ENCODE assay signal across 10 cellular contexts in the genomic region with DNA sequence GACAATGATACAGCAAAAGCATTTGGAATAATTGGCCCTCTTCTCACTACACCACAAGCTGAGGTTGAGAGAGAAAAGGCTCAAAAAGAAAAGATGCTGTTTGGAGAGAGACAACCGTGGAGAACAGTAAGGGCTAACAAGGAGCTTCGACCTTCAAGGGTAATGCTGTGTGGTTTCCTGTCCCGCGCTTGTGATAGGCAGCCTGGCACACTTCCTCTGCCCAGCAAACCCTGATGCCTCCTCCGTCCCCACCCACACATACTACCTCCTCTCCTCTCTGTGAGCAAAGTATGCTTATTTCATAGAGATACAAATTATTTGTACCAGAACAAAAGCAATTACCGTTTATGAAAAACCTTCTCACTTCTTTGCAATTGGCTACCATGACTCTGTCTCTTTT.
DNase-seq lines count a peak whose midpoint lies in the region; ATAC-seq, FAIRE-seq and TF ChIP-seq lines count a peak whose summit lies in the region.
"Had no signal": no experiment of that assay in that cellular context is flagged by ENCODE, and none has a peak within 500 bp of the region (broad histone marks: within the 10 kb centered on the region; RNA-seq: fewer than 3 reads in every experiment).

No MANE protein-coding gene starts in this region.

- POLR2A ChIA-PET in GM12878 (lab: Charles Lee) = interaction anchor here (1.0 kb wide), 1 partner anchor 14 kb away, joined by 3 read pairs; no protein-coding TSS in a partner anchor

- no peak overlapping the region for H2AFZ ChIP-seq in GM12878 (ENCODE audit: control insufficient read depth, low read depth, low read length)

- ATAC-seq in GM19467 (IDR thresholded peaks at IDR 0.05; ENCODE audit: unreplicated experiment) (peak; percentile 54), HG03342 (IDR thresholded peaks at IDR 0.05; ENCODE audit: unreplicated experiment) (peak; percentile 34), GM12878 (peak; percentile 88)

- TF ChIP-seq EP300 in GM12878 (IDR thresholded peaks at IDR 0.05; ENCODE audit: borderline replicate concordance in 1 of 2, control insufficient read depth in 1 of 2, low read depth in 2 of 2, low read length in 2 of 2) = no peak

- RAD21 ChIA-PET in GM12878 (lab: Charles Lee; ENCODE audit: unreplicated experiment) = interaction anchor here (0.9 kb wide), 1 partner anchor 11 kb away, joined by 3 read pairs; no protein-coding TSS in a partner anchor

- peak; percentile 24 for DNase-seq in GM12878 (ENCODE audit: low read depth, low spot score)
- DNase-seq in NCI-H345 treated with DMSO at 0.1 percent for 48 hours (lab: John Stamatoyannopoulos, UW; ENCODE audit: unreplicated experiment) = no peak
- DNase-seq in NCI-H1436 treated with DMSO at 0.1 percent for 48 hours (lab: John Stamatoyannopoulos, UW) = no peak
- no peak for DNase-seq in D341Med (ENCODE audit: low spot score)
- no peak for DNase-seq in SW480 (ENCODE audit: low spot score)
- DNase-seq: amniotic stem cell, DMS153 had no signal

- in situ Hi-C loops in GM12878 (cut with MboI) = no loop called here

- no peaks in the 10 kb centered on the region for H4K20me1 ChIP-seq in GM12878 (ENCODE audit: control insufficient read depth, insufficient read depth)

- SMC1A ChIA-PET in GM12878 (lab: Charles Lee; ENCODE audit: uncharacterized antibody, unreplicated experiment) = interaction anchor here (0.6 to 2.0 kb wide), 3 partner anchors 9 to 147 kb away, joined by 3 to 7 read pairs (median 4); no protein-coding TSS in a partner anchor

- FAIRE-seq in GM12878 (lab: Jason Lieb, UNC) = no peak

- H3K36me3 ChIP-seq in GM12878 (ENCODE audit: control insufficient read depth in 2 of 2, insufficient read depth in 2 of 2, low read length in 1 of 2) = no peaks in the 10 kb centered on the region

- no TSS peak for BruUV-seq in GM12878 (replicated peaks; lab: Mats Ljungman, UMichigan)

- peaks cover 5% of the 10 kb centered on the region; the same call in 1 of the 2 replicates for H3K4me1 ChIP-seq in GM12878 (ENCODE audit: control insufficient read depth, insufficient read depth, low read length)

- no peaks in the 10 kb centered on the region for H3K79me2 ChIP-seq in GM12878 (ENCODE audit: control insufficient read depth, insufficient read depth, low read length)

- no peak for TF ChIP-seq CTCF in GM12875 (IDR thresholded peaks at IDR 0.05; ENCODE audit: borderline replicate concordance, insufficient read depth, low read depth, low read length)
- no peak for TF ChIP-seq CTCF in GM12878 (IDR thresholded peaks at IDR 0.05 in 2 of 3, conservative IDR thresholded peaks at IDR 0.05 in 1 of 3; ENCODE audit: control insufficient read depth in 2 of 3, extremely low read depth in 1 of 3, insufficient read depth in 1 of 3, low read depth in 3 of 3, low read length in 3 of 3)

- CTCF ChIA-PET in GM12878 (lab: Yijun Ruan, JAX) = interaction anchor here (0.6 to 1.7 kb wide), 3 partner anchors 20 to 123 kb away, joined by 4 to 6 read pairs (median 4); no protein-coding TSS in a partner anchor

- no peaks in the 10 kb centered on the region for H3K9me3 ChIP-seq in GM12878 (replicated peaks; ENCODE audit: control insufficient read depth, insufficient read depth, low read length)

- 0 out of 2 replicates have a peak overlapping the region, but pooled peaks have one; percentile 4 for H3K4me2 ChIP-seq in GM12878 (ENCODE audit: control insufficient read depth, insufficient read depth)

- no peak overlapping the region for H3K27ac ChIP-seq in GM12878 (ENCODE audit: control insufficient read depth, insufficient read depth)

- 2% methylated on average over 6 of the region's 6 CpGs for WGBS in GM12878 (ENCODE audit: insufficient coverage, insufficient replicate concordance, low lambda C conversion rate, missing lambda C conversion rate)

- no peaks in the 10 kb centered on the region for H3K27me3 ChIP-seq in GM12878 (replicated peaks in 1 of 2; ENCODE audit: control insufficient read depth in 2 of 2, insufficient read depth in 2 of 2, low read length in 1 of 2)

- TF ChIP-seq RAD21 in GM12878 (IDR thresholded peaks at IDR 0.05; ENCODE audit: insufficient read depth, low read depth, low read length) = no peak

- no peak for TF ChIP-seq POLR2A in GM12878 (IDR thresholded peaks at IDR 0.05; ENCODE audit: low read depth, low read length)

- H3K9ac ChIP-seq in GM12878 (ENCODE audit: control insufficient read depth, insufficient read depth, low read length) = no peak overlapping the region

- intact Hi-C loops in GM12878 (cut with micrococcal nuclease; ENCODE audit: unreplicated experiment) = no loop called here

- peak overlapping the region; percentile 16 for H3K4me3 ChIP-seq in GM12875 (ENCODE audit: low read depth, low read length)
- H3K4me3 ChIP-seq in GM12878 = no peak overlapping the region

TF ChIP-seq in GM12878, 131 proteins besides CTCF, POLR2A, EP300 and RAD21:
- TF ChIP-seq, protein P1, sequence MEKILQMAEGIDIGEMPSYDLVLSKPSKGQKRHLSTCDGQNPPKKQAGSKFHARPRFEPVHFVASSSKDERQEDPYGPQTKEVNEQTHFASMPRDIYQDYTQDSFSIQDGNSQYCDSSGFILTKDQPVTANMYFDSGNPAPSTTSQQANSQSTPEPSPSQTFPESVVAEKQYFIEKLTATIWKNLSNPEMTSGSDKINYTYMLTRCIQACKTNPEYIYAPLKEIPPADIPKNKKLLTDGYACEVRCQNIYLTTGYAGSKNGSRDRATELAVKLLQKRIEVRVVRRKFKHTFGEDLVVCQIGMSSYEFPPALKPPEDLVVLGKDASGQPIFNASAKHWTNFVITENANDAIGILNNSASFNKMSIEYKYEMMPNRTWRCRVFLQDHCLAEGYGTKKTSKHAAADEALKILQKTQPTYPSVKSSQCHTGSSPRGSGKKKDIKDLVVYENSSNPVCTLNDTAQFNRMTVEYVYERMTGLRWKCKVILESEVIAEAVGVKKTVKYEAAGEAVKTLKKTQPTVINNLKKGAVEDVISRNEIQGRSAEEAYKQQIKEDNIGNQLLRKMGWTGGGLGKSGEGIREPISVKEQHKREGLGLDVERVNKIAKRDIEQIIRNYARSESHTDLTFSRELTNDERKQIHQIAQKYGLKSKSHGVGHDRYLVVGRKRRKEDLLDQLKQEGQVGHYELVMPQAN (conservative IDR thresholded peaks at IDR 0.05) = no peak
- TF ChIP-seq RELA (IDR thresholded peaks at IDR 0.05; ENCODE audit: borderline replicate concordance, partially characterized antibody) (no peak), SMAD5 (IDR thresholded peaks at IDR 0.05; ENCODE audit: low read depth) (no peak), TCF3 (IDR thresholded peaks at IDR 0.05; ENCODE audit: borderline replicate concordance, insufficient read depth, low read depth, low read length) (no peak), MTA3 (IDR thresholded peaks at IDR 0.05; ENCODE audit: borderline replicate concordance, low read length) (no peak), BHLHE40 (IDR thresholded peaks at IDR 0.05; ENCODE audit: borderline replicate concordance in 1 of 2, low read depth in 2 of 2, low read length in 1 of 2) (peak in 1 of 2 experiments; percentile 20; a peak in 1 of 4 replicates), PML (IDR thresholded peaks at IDR 0.05; ENCODE audit: low read length) (no peak), PKNOX1 (IDR thresholded peaks at IDR 0.05) (peak; percentile 60)
- TF ChIP-seq, protein P2, sequence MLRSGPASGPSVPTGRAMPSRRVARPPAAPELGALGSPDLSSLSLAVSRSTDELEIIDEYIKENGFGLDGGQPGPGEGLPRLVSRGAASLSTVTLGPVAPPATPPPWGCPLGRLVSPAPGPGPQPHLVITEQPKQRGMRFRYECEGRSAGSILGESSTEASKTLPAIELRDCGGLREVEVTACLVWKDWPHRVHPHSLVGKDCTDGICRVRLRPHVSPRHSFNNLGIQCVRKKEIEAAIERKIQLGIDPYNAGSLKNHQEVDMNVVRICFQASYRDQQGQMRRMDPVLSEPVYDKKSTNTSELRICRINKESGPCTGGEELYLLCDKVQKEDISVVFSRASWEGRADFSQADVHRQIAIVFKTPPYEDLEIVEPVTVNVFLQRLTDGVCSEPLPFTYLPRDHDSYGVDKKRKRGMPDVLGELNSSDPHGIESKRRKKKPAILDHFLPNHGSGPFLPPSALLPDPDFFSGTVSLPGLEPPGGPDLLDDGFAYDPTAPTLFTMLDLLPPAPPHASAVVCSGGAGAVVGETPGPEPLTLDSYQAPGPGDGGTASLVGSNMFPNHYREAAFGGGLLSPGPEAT (IDR thresholded peaks at IDR 0.05; ENCODE audit: low read depth) = no peak

Comparison
In these comparisons a context has a peak if more than half of its experiments do, and no peak if none do; other contexts are left out.
1. ATAC-seq: peak in every context shown above with its lines; median percentile 88 in GM12878; 54 in GM19467; 34 in HG03342.